Comparison of ENCODE assay signal across 11 cellular contexts in the genomic region with DNA sequence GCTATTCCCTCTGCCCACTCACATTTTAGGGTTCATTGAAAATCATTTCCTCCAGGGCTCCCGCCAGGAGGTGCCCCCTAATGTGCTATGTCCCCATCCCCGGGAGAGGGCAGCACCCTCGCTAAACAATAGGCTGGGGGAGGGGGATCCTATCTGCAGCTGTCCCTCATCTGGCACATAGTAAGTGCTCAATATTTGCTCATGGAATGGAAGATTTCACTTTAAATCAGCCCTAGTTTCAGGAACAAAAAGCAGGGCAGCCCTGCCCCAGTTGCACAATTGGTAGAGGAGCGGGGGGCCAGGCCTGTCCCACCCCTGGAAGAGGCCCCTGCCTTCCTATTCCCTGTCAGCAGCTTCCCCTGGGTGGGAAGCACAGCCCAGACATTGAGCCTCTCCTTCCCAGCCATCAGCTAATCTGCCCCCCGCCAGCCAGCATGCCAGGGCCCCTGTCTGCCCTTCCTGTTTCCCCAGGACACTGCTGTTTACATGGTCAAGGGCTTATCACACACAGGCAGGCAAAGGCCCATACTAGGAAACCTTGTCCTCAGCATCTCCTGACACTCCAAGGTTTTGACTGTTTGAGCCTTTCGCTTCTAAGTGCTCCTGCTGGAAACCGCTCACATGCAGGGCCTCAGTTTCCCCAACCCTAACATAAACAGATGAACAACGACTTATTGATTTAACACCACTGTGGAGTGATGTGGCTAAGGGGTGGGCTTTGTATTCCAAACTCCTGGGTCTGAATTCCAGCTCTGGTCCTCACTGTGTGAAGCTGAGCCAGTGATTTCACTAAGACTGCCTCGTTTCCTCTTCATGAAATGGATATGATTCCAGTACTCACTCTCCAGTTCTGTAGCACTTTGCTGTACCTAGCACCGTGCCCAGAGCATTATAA.
DNase-seq lines count a peak whose midpoint lies in the region; ATAC-seq and TF ChIP-seq lines count a peak whose summit lies in the region.
"Had no signal": no experiment of that assay in that cellular context is flagged by ENCODE, and none has a peak within 500 bp of the region (broad histone marks: within the 10 kb centered on the region; RNA-seq: fewer than 3 reads in every experiment).

No MANE protein-coding gene starts in this region.

- H3K9me3 ChIP-seq in HCT116 (ENCODE audit: control insufficient read depth in 1 of 2, insufficient read depth in 1 of 2, low read depth in 1 of 2, low read length in 2 of 2) (no peaks in the 10 kb centered on the region), liver (ENCODE audit: control insufficient read depth in 4 of 4, low read length in 3 of 4) (no peaks in the 10 kb centered on the region)
- H3K9me3 ChIP-seq: pancreas had no signal

- H3K4me1 ChIP-seq in HCT116 (ENCODE audit: control insufficient read depth in 1 of 2, insufficient read depth in 2 of 2, low read length in 2 of 2): peaks cover 0 to 26% of the 10 kb centered on the region in 2 experiments; a peak in 2 of 4 replicates
- no peaks in the 10 kb centered on the region for H3K4me1 ChIP-seq in liver (ENCODE audit: control insufficient read depth in 4 of 4, insufficient read depth in 4 of 4, low read length in 3 of 4)
- H3K4me1 ChIP-seq: pancreas had no signal

- RAD21 ChIA-PET in HCT116 (lab: Charles Lee; ENCODE audit: low non-redundant PET in 1 of 2, low total read pairs in 2 of 2, uncharacterized antibody in 2 of 2, unreplicated experiment in 2 of 2): no interaction called here

- H3K9ac ChIP-seq in HCT116 (ENCODE audit: low read length) (no peak overlapping the region), liver (ENCODE audit: low read depth in 1 of 2, low read length in 2 of 2) (no peak overlapping the region)

- H3K27ac Mint-ChIP-seq in Calu3 (ENCODE audit: unreplicated experiment): no peak overlapping the region
- no peak overlapping the region for H3K27ac Mint-ChIP-seq in activated CD8-positive, alpha-beta T cell treated with anti-CD3 and anti-CD28 coated beads for 36 hours

- H3K36me3 Mint-ChIP-seq in Calu3 (ENCODE audit: insufficient read depth, unreplicated experiment): no peaks in the 10 kb centered on the region
- no peaks in the 10 kb centered on the region for H3K36me3 Mint-ChIP-seq in activated CD8-positive, alpha-beta T cell treated with anti-CD3 and anti-CD28 coated beads for 36 hours (ENCODE audit: low read depth)

- BruUV-seq in Calu3 (replicated peaks; lab: Mats Ljungman, UMichigan) (no TSS peak), HCT116 (replicated peaks; lab: Mats Ljungman, UMichigan) (no TSS peak)

- no peak for TF ChIP-seq POLR2A in HCT116 (IDR thresholded peaks at IDR 0.05; ENCODE audit: borderline replicate concordance, extremely low read depth, insufficient read depth, insufficient read length)

- H3K79me2 ChIP-seq in HCT116 (ENCODE audit: insufficient read depth, low read length): no peaks in the 10 kb centered on the region

- H3K27ac ChIP-seq in HCT116 (ENCODE audit: low read depth, low read length): no peak overlapping the region
- H3K27ac ChIP-seq in liver (ENCODE audit: low read depth in 1 of 2, low read length in 2 of 2): no peak overlapping the region
- H3K27ac ChIP-seq: pancreas had no signal

- H3K9me2 ChIP-seq in HCT116 (ENCODE audit: insufficient read depth): no peaks in the 10 kb centered on the region

- peaks cover 9% of the 10 kb centered on the region for H3K27me3 Mint-ChIP-seq in Calu3 (ENCODE audit: unreplicated experiment)
- H3K27me3 Mint-ChIP-seq in activated CD8-positive, alpha-beta T cell treated with anti-CD3 and anti-CD28 coated beads for 36 hours: no peaks in the 10 kb centered on the region

- no peaks in the 10 kb centered on the region for H3K36me3 ChIP-seq in HCT116 (ENCODE audit: control insufficient read depth in 1 of 2, insufficient read depth in 2 of 2, low read length in 2 of 2)
- no peaks in the 10 kb centered on the region for H3K36me3 ChIP-seq in liver (ENCODE audit: control insufficient read depth in 4 of 4, insufficient read depth in 3 of 4, low read depth in 1 of 4, low read length in 3 of 4)
- H3K36me3 ChIP-seq: pancreas had no signal

- H3K9me3 Mint-ChIP-seq in Calu3 (ENCODE audit: low read depth, unreplicated experiment): no peaks in the 10 kb centered on the region
- H3K9me3 Mint-ChIP-seq in activated CD8-positive, alpha-beta T cell treated with anti-CD3 and anti-CD28 coated beads for 36 hours: peaks cover 2% of the 10 kb centered on the region

- POLR2A ChIA-PET in HCT116 (lab: Charles Lee): no interaction called here
- POLR2A ChIA-PET in activated CD8-positive, alpha-beta T cell treated with anti-CD3 and anti-CD28 coated beads for 36 hours (lab: Charles Lee): no interaction called here

- TF ChIP-seq CTCF in Calu3 (IDR thresholded peaks at IDR 0.05; ENCODE audit: unreplicated experiment) (no peak), HCT116 (IDR thresholded peaks at IDR 0.05 in 2 of 3, conservative IDR thresholded peaks at IDR 0.05 in 1 of 3; ENCODE audit: borderline replicate concordance in 1 of 3, insufficient read depth in 1 of 3, low read depth in 2 of 3, low read length in 2 of 3) (peak; percentile 52 to 70 (median 61); a peak in 5 of 6 replicates), liver (IDR thresholded peaks at IDR 0.05; ENCODE audit: low read depth, low read length, missing input control) (no peak)
- peak; percentile 34 for TF ChIP-seq CTCF in activated CD8-positive, alpha-beta T cell treated with anti-CD3 and anti-CD28 coated beads for 36 hours (IDR thresholded peaks at IDR 0.05)

- H2AFZ ChIP-seq in HCT116 (ENCODE audit: low read depth, low read length, poor library complexity, severe bottlenecking): no peak overlapping the region

- CTCF ChIA-PET in Calu3 (lab: Charles Lee) (no interaction called here), HCT116 (lab: Charles Lee) (no interaction called here)
- CTCF ChIA-PET in activated CD8-positive, alpha-beta T cell treated with anti-CD3 and anti-CD28 coated beads for 36 hours (lab: Charles Lee): interaction anchor here (1.5 to 5.1 kb wide), 2 partner anchors 8 to 257 kb away, joined by 4 to 26 read pairs; no protein-coding TSS in a partner anchor

- no peak overlapping the region for H3K4me3 Mint-ChIP-seq in Calu3 (ENCODE audit: low read depth, unreplicated experiment)
- no peak overlapping the region for H3K4me3 Mint-ChIP-seq in activated CD8-positive, alpha-beta T cell treated with anti-CD3 and anti-CD28 coated beads for 36 hours

- peak overlapping the region; percentile 20 for H3K4me2 ChIP-seq in HCT116 (ENCODE audit: low read length)

- H4K20me1 ChIP-seq in HCT116 (ENCODE audit: insufficient read depth): no peaks in the 10 kb centered on the region

- H3K4me1 Mint-ChIP-seq in Calu3 (ENCODE audit: low read depth, unreplicated experiment): peaks cover 8% of the 10 kb centered on the region
- no peaks in the 10 kb centered on the region for H3K4me1 Mint-ChIP-seq in activated CD8-positive, alpha-beta T cell treated with anti-CD3 and anti-CD28 coated beads for 36 hours (ENCODE audit: low read depth)

- H3K27me3 ChIP-seq in HCT116 (ENCODE audit: insufficient read depth, low read length): no peaks in the 10 kb centered on the region
- H3K27me3 ChIP-seq in liver (ENCODE audit: control insufficient read depth in 4 of 4, insufficient read depth in 4 of 4, low read length in 3 of 4): no peaks in the 10 kb centered on the region
- H3K27me3 ChIP-seq: pancreas had no signal

- 76% methylated on average over 10 of the region's 10 CpGs for WGBS in liver

- ATAC-seq in HCT116: peak; percentile 77
- ATAC-seq in activated CD8-positive, alpha-beta T cell treated with anti-CD3 and anti-CD28 coated beads for 36 hours: peak; percentile 79
- no peak for ATAC-seq in HG03095 (IDR thresholded peaks at IDR 0.05; ENCODE audit: unreplicated experiment)
- ATAC-seq: pancreas had no signal

- intact Hi-C loops in Calu3 (cut with micrococcal nuclease; ENCODE audit: unreplicated experiment): loop anchor here (10.0 kb wide), 1 partner anchor 257 kb away; no protein-coding TSS in a partner anchor
- intact Hi-C loops in HCT116 (cut with micrococcal nuclease): loop anchor here (5.0 kb wide), 1 partner anchor 259 kb away; no protein-coding TSS in a partner anchor
- intact Hi-C loops in activated CD8-positive, alpha-beta T cell treated with anti-CD3 and anti-CD28 coated beads for 36 hours (cut with micrococcal nuclease): loop anchor here (10.0 kb wide), 1 partner anchor 257 kb away; no protein-coding TSS in a partner anchor

- peak; percentile 67 for TF ChIP-seq RAD21 in HCT116 (IDR thresholded peaks at IDR 0.05; ENCODE audit: low read depth)
- peak in 1 of 2 donors; percentile 27 for TF ChIP-seq RAD21 in liver (IDR thresholded peaks at IDR 0.05)

- DNase-seq in Calu3: peak; percentile 33
- no peak for DNase-seq in HCT116 (ENCODE audit: low read depth, low spot score)
- DNase-seq in activated CD8-positive, alpha-beta T cell treated with anti-CD3 and anti-CD28 coated beads for 36 hours: peak; percentile 49
- DNase-seq in NCI-H2081 (lab: John Stamatoyannopoulos, UW): no peak
- no peak for DNase-seq in cerebellum (ENCODE audit: low spot score)
- no peak for DNase-seq in ureter (ENCODE audit: low spot score)
- DNase-seq: aorta, glutamatergic neuron, pancreas had no signal

- H3K4me3 ChIP-seq in HCT116 (replicated peaks in 1 of 2; ENCODE audit: low read depth in 1 of 2, low read length in 2 of 2) (no peak overlapping the region), liver (ENCODE audit: low read depth in 1 of 3, low read length in 3 of 3) (no peak overlapping the region)
- H3K4me3 ChIP-seq: pancreas had no signal

TF ChIP-seq in HCT116, 20 proteins besides CTCF, POLR2A, EP300 and RAD21 (continues in another document):
- TF ChIP-seq POLR2AphosphoS5 (IDR thresholded peaks at IDR 0.05; ENCODE audit: low read depth, low read length) (no peak), YY1 (IDR thresholded peaks at IDR 0.05; ENCODE audit: extremely low read depth, insufficient replicate concordance, low read depth, low read length) (no peak), JUND (IDR thresholded peaks at IDR 0.05) (no peak), ZNF274 (IDR thresholded peaks at IDR 0.05; ENCODE audit: low read depth, low read length) (no peak), CEBPB (IDR thresholded peaks at IDR 0.05; ENCODE audit: low read depth) (no peak)
- TF ChIP-seq, protein P1, sequence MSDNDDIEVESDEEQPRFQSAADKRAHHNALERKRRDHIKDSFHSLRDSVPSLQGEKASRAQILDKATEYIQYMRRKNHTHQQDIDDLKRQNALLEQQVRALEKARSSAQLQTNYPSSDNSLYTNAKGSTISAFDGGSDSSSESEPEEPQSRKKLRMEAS (IDR thresholded peaks at IDR 0.05): no peak

TF ChIP-seq in liver, 16 proteins besides CTCF, POLR2A, EP300 and RAD21:
- TF ChIP-seq FOXA1 (IDR thresholded peaks at IDR 0.05) (no peak), GABPA (IDR thresholded peaks at IDR 0.05 in 1 of 2, conservative IDR thresholded peaks at IDR 0.05 in 1 of 2) (no peak), NR2F2 (IDR thresholded peaks at IDR 0.05) (peak; percentile 56), HNF4G (IDR thresholded peaks at IDR 0.05) (no peak)
TF ChIP-seq in liver: peak in this region for 1.

Comparison
In these comparisons a context has a peak if more than half of its experiments do, and no peak if none do; other contexts are left out.
1. DNase-seq: peak in Calu3 (single experiment) and activated CD8-positive, alpha-beta T cell treated with anti-CD3 and anti-CD28 coated beads for 36 hours (single experiment); none in HCT116 (single experiment), NCI-H2081 (0 of 2), cerebellum (single experiment) and ureter (single experiment).
2. CTCF ChIP-seq: peak in HCT116 (3 of 3) and activated CD8-positive, alpha-beta T cell treated with anti-CD3 and anti-CD28 coated beads for 36 hours (single experiment); none in Calu3 (single experiment) and liver (single experiment).